ENCODE assay signal across 10 cellular contexts in the genomic region with DNA sequence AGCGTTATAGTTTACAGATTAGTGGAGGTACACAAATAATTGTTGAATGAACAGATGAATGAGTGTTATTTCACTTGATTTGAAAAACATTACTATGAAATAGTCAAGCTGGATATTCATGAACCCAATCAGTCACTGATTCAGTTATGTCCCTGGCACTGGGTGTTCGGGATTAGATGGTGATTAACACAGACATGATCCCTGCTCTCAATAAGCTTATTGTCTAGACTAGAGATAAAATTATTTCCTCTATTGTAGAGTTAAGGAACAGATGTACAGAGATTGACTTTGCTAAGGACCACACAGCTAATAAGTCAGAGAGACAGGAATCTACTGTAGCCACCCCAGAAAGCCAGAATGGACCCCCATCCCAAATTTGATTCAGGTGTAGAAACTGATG. TPM values are rescaled to one million over a fixed set of nuclear protein-coding genes. Genes with fewer than 3 reads are reported as not detected.
A peak's percentile ranks its signal among the peaks of the same experiment; 100 is the strongest.
DNase-seq lines count a peak whose midpoint lies in the region; ATAC-seq and TF ChIP-seq lines count a peak whose summit lies in the region.
"Had no signal": no experiment of that assay in that cellular context is flagged by ENCODE, and none has a peak within 500 bp of the region (broad histone marks: within the 10 kb centered on the region; RNA-seq: fewer than 3 reads in every experiment).

No MANE protein-coding gene starts in this region.

- H3K36me3 ChIP-seq in body of pancreas (replicated peaks in 1 of 2; ENCODE audit: insufficient read depth in 1 of 2, low read depth in 2 of 2), result no peaks in the 10 kb centered on the region
- no peaks in the 10 kb centered on the region for H3K36me3 ChIP-seq in lower lobe of right lung

- WGBS in body of pancreas, 2 donors, result 8 to 27% methylated on average over 2 of the region's 2 CpGs

- TF ChIP-seq POLR2A in body of pancreas (IDR thresholded peaks at IDR 0.05), result no peak

- H3K27ac Mint-ChIP-seq in HFFc6, result peak overlapping the region; percentile 83

- no peaks in the 10 kb centered on the region for H3K36me3 Mint-ChIP-seq in HFFc6 (ENCODE audit: low read depth)

- H3K4me3 Mint-ChIP-seq in HFFc6, result peak overlapping the region; percentile 92

- POLR2A ChIA-PET in AG04449 (lab: Yijun Ruan, JAX), result no interaction called here

- no peak for TF ChIP-seq CTCF in AG04449 (IDR thresholded peaks at IDR 0.05; ENCODE audit: insufficient read depth, low read length, missing control alignments)
- no peak for TF ChIP-seq CTCF in HFFc6 (IDR thresholded peaks at IDR 0.05)
- no peak for TF ChIP-seq CTCF in body of pancreas (IDR thresholded peaks at IDR 0.05)
- TF ChIP-seq CTCF in lower lobe of right lung (IDR thresholded peaks at IDR 0.05), result no peak
- TF ChIP-seq CTCF in omental fat pad (IDR thresholded peaks at IDR 0.05), result no peak

- H3K9me3 ChIP-seq in body of pancreas, result no peaks in the 10 kb centered on the region
- H3K9me3 ChIP-seq in lower lobe of right lung, result no peaks in the 10 kb centered on the region

- intact Hi-C loops in body of pancreas (cut with DNase I) (no loop called here), lower lobe of right lung (cut with DNase I) (loop anchor here (10.0 kb wide), 1 partner anchor 65 kb away; no protein-coding TSS in a partner anchor)

- H3K4me1 ChIP-seq in body of pancreas (peaks cover 9% of the 10 kb centered on the region), lower lobe of right lung (peaks cover 8% of the 10 kb centered on the region)

- no peaks in the 10 kb centered on the region for H3K27me3 ChIP-seq in body of pancreas
- H3K27me3 ChIP-seq in lower lobe of right lung (ENCODE audit: low read depth), result no peaks in the 10 kb centered on the region

- peak overlapping the region; percentile 69 to 90 (median 86) for H3K27ac ChIP-seq in body of pancreas
- H3K27ac ChIP-seq in lower lobe of right lung, result no peak overlapping the region

- no peaks in the 10 kb centered on the region for H3K27me3 Mint-ChIP-seq in HFFc6 (ENCODE audit: insufficient read depth)

- H3K4me3 ChIP-seq in AG04449 (ENCODE audit: low read depth, low read length), result peak overlapping the region; percentile 72; the same call in 1 of the 2 replicates
- peak overlapping the region in 1 of 2 donors; percentile 48 for H3K4me3 ChIP-seq in body of pancreas
- peak overlapping the region; percentile 64 for H3K4me3 ChIP-seq in lower lobe of right lung

- no peaks in the 10 kb centered on the region for H3K9me3 Mint-ChIP-seq in HFFc6

- DNase-seq in AG04449 (ENCODE audit: low read depth, low spot score), result no peak
- DNase-seq in HFFc6, result no peak
- no peak for DNase-seq in body of pancreas
- DNase-seq in lower lobe of right lung, result no peak
- DNase-seq in omental fat pad (ENCODE audit: low spot score), result no peak
- no peak for DNase-seq in middle frontal gyrus (ENCODE audit: extremely low spot score, low spot score)
- DNase-seq in activated effector memory CD4-positive, alpha-beta T cell treated with Interleukin-2 at 50 U/mL for 16 hours, result no peak
- DNase-seq in NCI-H1105 (lab: John Stamatoyannopoulos, UW), result no peak
- DNase-seq: effector memory CD4-positive, alpha-beta T cell; T1000 had no signal

- CTCF ChIA-PET in AG04449 (lab: Yijun Ruan, JAX), result interaction anchor here (0.8 to 6.3 kb wide), 14 partner anchors 12 to 497 kb away, joined by 3 to 76 read pairs (median 5); partner anchors contain the start of gene DRD3

- peaks cover 31% of the 10 kb centered on the region for H3K4me1 Mint-ChIP-seq in HFFc6 (ENCODE audit: low read depth)

- ATAC-seq in body of pancreas (no peak), lower lobe of right lung (no peak), omental fat pad (ENCODE audit: low FRiP score) (no peak)

RNA-seq across cellular contexts. Expression of gene GRAMD1C, which starts 1.0 kb away (rescaled TPM):
- total RNA-seq in HFFc6 (2021; fragmentation: NEBNext Ultra II Directional; extraction: Animal tissue kit (Norgen Biotek cat#: 25700)), result 1 to 10 TPM; 5.6 to 7.0 (median 6.3) TPM
- total RNA-seq in body of pancreas, result 10 to 100 TPM; 18.5 to 27.0 TPM
- 9.2 TPM for total RNA-seq in lower lobe of right lung
- 10 to 100 TPM in 1 of 4 donors, 1 to 10 TPM in 3; 1.4 to 10.9 (median 4.9) TPM for total RNA-seq in omental fat pad
